ENCODE assay signal across 26 cellular contexts in genomic region chr22:19727310-19728150, GRCh38. TPM values are rescaled to one million over a fixed set of nuclear protein-coding genes. Genes with fewer than 3 reads are reported as not detected.
"Had no signal": no experiment of that assay in that cellular context is flagged by ENCODE, and none has a peak within 500 bp of the region (broad histone marks: within the 10 kb centered on the region; RNA-seq: fewer than 3 reads in every experiment).

No MANE protein-coding gene starts in this region.

- H3K27ac ChIP-seq: epithelial cell of prostate, esophagus squamous epithelium, left ventricle myocardium inferior, right atrium auricular region, suprapubic skin, tibial artery had no signal

- ATAC-seq: activated CD4-positive, alpha-beta T cell treated with anti-CD3 and anti-CD28 coated beads for 36 hours; mucosa of descending colon; stimulated activated naive B cell treated with anti-CD40 and anti-IgM and Interleukin-4, amounts not matched to agents 10 μg/mL and 1 μg/mL and 100 μg/mL, for 72 hours; T-cell had no signal

- H3K36me3 Mint-ChIP-seq: activated naive CD8-positive, alpha-beta T cell; T-cell had no signal

- H3K4me3 Mint-ChIP-seq: activated CD4-positive, alpha-beta T cell treated with anti-CD3 and anti-CD28 coated beads for 36 hours; activated naive CD8-positive, alpha-beta T cell; central memory CD8-positive, alpha-beta T cell; nephron progenitor cell; stimulated activated naive B cell treated with anti-CD40 and anti-IgM and Interleukin-4, amounts not matched to agents 10 μg/mL and 1 μg/mL and 100 μg/mL, for 72 hours; T-helper 2 cell treated with Interferon-gamma antibody and Interleukin-4, amounts not matched to agents 5 μg/mL and 100 μg/mL, for 36 hours had no signal

- H3K4me3 ChIP-seq: esophagus squamous epithelium, left ventricle myocardium inferior, lung, mucosa of descending colon, right atrium auricular region, suprapubic skin, tibial artery had no signal

- H3K9me3 Mint-ChIP-seq: central memory CD8-positive, alpha-beta T cell; stimulated activated naive B cell treated with anti-CD40 and anti-IgM and Interleukin-4, amounts not matched to agents 10 μg/mL and 1 μg/mL and 100 μg/mL, for 72 hours; T-cell; T-helper 2 cell treated with Interferon-gamma antibody and Interleukin-4, amounts not matched to agents 5 μg/mL and 100 μg/mL, for 36 hours had no signal

- H3K27me3 ChIP-seq: right atrium auricular region had no signal

- H3K27ac Mint-ChIP-seq: activated CD4-positive, alpha-beta T cell treated with anti-CD3 and anti-CD28 coated beads for 36 hours; activated naive CD8-positive, alpha-beta T cell; nephron progenitor cell; stimulated activated naive B cell treated with anti-CD40 and anti-IgM and Interleukin-4, amounts not matched to agents 10 μg/mL and 1 μg/mL and 100 μg/mL, for 72 hours; T-cell; T-helper 2 cell treated with Interferon-gamma antibody and Interleukin-4, amounts not matched to agents 5 μg/mL and 100 μg/mL, for 36 hours had no signal

- H3K9me3 ChIP-seq: esophagus squamous epithelium, left ventricle myocardium inferior, mucosa of descending colon, right atrium auricular region, suprapubic skin, tibial artery had no signal

- DNase-seq: activated CD4-positive, alpha-beta T cell treated with anti-CD3 and anti-CD28 coated beads for 36 hours; activated CD4-positive, CD25-positive, alpha-beta regulatory T cell; activated effector memory CD4-positive, alpha-beta T cell treated with Interleukin-2 at 50 U/mL for 16 hours; activated naive CD4-positive, alpha-beta T cell treated with Interleukin-2 at 50 U/mL for 16 hours; dermis blood vessel endothelial cell; effector CD4-positive, alpha-beta T cell; esophagus squamous epithelium; islet precursor cell; left ventricle myocardium inferior; mucosa of descending colon; nephron progenitor cell; occipital lobe; stimulated activated CD4-positive, alpha-beta T cell treated with anti-CD3 and anti-CD28 coated beads, Interleukin-15, amount 100 ng/mL, for 24 hours; stimulated activated CD4-positive, alpha-beta T cell treated with anti-CD3 and anti-CD28 coated beads, Interleukin-2, amount 100 ng/mL, for 24 hours; stimulated activated naive B cell treated with anti-CD40 and anti-IgM and Interleukin-4, amounts not matched to agents 10 μg/mL and 1 μg/mL and 100 μg/mL, for 72 hours; T-cell; tibial artery had no signal

RNA-seq across cellular contexts. Expression of gene GP1BB, which starts 4.2 kb away (rescaled TPM):
- total RNA-seq: activated CD4-positive, alpha-beta T cell treated with anti-CD3 and anti-CD28 coated beads for 36 hours; bronchial epithelial cell; left ventricle myocardium inferior had no signal

RNA-seq across cellular contexts. Expression of gene TBX1, which starts 33.0 kb away (rescaled TPM):
- total RNA-seq: activated CD4-positive, alpha-beta T cell treated with anti-CD3 and anti-CD28 coated beads for 36 hours; frontal cortex had no signal
